Comparison of ENCODE assay signal across 16 cellular contexts in the genomic region with DNA sequence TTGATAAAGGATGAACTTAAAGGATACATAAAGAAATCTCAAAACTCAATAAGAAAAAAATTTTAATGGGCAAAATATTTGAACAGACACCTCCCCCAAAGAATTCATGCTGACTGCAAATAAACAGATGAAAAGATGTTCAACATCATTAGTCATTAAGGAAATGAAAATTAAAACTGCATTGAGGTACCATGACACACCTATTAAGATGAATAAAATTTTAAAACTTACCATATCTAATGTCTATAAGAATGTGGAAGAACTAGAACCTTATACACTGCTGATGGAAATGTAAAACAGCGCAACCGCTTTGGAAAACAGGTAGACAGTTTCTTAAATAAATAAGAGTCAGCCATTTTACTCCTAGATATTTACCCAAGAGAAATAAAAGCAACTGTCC.
DNase-seq lines count a peak whose midpoint lies in the region; ATAC-seq and TF ChIP-seq lines count a peak whose summit lies in the region.
"Had no signal": no experiment of that assay in that cellular context is flagged by ENCODE, and none has a peak within 500 bp of the region (broad histone marks: within the 10 kb centered on the region; RNA-seq: fewer than 3 reads in every experiment).

No MANE protein-coding gene starts in this region.

- no peak overlapping the region for H2AFZ ChIP-seq in MM.1S (ENCODE audit: low read length)

- ATAC-seq in activated CD8-positive, alpha-beta T cell treated with anti-CD3 and anti-CD28 coated beads, Interleukin-2, amount 10 ng/mL, durations not matched to agents 7 days and 5 days: no peak
- no peak for ATAC-seq in activated CD8-positive, alpha-beta T cell treated with anti-CD3 and anti-CD28 coated beads for 36 hours
- no peak for ATAC-seq in gastroesophageal sphincter
- ATAC-seq: HCT116 had no signal

- peak overlapping the region; percentile 94 for H3K27ac Mint-ChIP-seq in activated CD8-positive, alpha-beta T cell treated with anti-CD3 and anti-CD28 coated beads, Interleukin-2, amount 10 ng/mL, durations not matched to agents 7 days and 5 days
- no peak overlapping the region for H3K27ac Mint-ChIP-seq in activated CD8-positive, alpha-beta T cell treated with anti-CD3 and anti-CD28 coated beads for 36 hours
- peak overlapping the region in 2 of 6 donors; percentile 39 to 70 for H3K27ac Mint-ChIP-seq in immature natural killer cell

- H3F3A ChIP-seq in MM.1S (ENCODE audit: insufficient read depth, low read length): no peaks in the 10 kb centered on the region

- no peaks in the 10 kb centered on the region for H4K20me1 ChIP-seq in MM.1S (ENCODE audit: insufficient read depth, low read length)
- H4K20me1 ChIP-seq: BLaER1 had no signal

- peaks cover 22% of the 10 kb centered on the region for H3K36me3 Mint-ChIP-seq in activated CD8-positive, alpha-beta T cell treated with anti-CD3 and anti-CD28 coated beads, Interleukin-2, amount 10 ng/mL, durations not matched to agents 7 days and 5 days (ENCODE audit: low read depth)
- no peaks in the 10 kb centered on the region for H3K36me3 Mint-ChIP-seq in activated CD8-positive, alpha-beta T cell treated with anti-CD3 and anti-CD28 coated beads for 36 hours (ENCODE audit: low read depth)
- peaks cover 0 to 4% (median 0%) of the 10 kb centered on the region in 3 donors for H3K36me3 Mint-ChIP-seq in immature natural killer cell
- H3K36me3 Mint-ChIP-seq: CD4-positive, CD25-positive, alpha-beta regulatory T cell had no signal

- no peak for TF ChIP-seq EP300 in gastroesophageal sphincter (IDR thresholded peaks at IDR 0.05)

- intact Hi-C loops in activated CD8-positive, alpha-beta T cell treated with anti-CD3 and anti-CD28 coated beads for 36 hours (cut with micrococcal nuclease): no loop called here

- H3K9me3 ChIP-seq in MM.1S (replicated peaks; ENCODE audit: insufficient read depth, low read length) (no peaks in the 10 kb centered on the region), gastroesophageal sphincter (no peaks in the 10 kb centered on the region)
- H3K9me3 ChIP-seq: BLaER1, MG63 had no signal

- POLR2A ChIA-PET in activated CD8-positive, alpha-beta T cell treated with anti-CD3 and anti-CD28 coated beads, Interleukin-2, amount 10 ng/mL, durations not matched to agents 7 days and 5 days (lab: Charles Lee): interaction anchor here (0.5 to 1.9 kb wide), 2 partner anchors 267 to 563 kb away, joined by 3 to 6 read pairs; a partner anchor contains a TSS
- POLR2A ChIA-PET in activated CD8-positive, alpha-beta T cell treated with anti-CD3 and anti-CD28 coated beads for 36 hours (lab: Charles Lee): interaction anchor here (1.5 kb wide), 1 partner anchor 594 kb away, joined by 5 read pairs; a partner anchor contains a TSS

- H3K4me3 Mint-ChIP-seq in activated CD8-positive, alpha-beta T cell treated with anti-CD3 and anti-CD28 coated beads, Interleukin-2, amount 10 ng/mL, durations not matched to agents 7 days and 5 days: peak overlapping the region; percentile 65
- H3K4me3 Mint-ChIP-seq in activated CD8-positive, alpha-beta T cell treated with anti-CD3 and anti-CD28 coated beads for 36 hours: no peak overlapping the region
- H3K4me3 Mint-ChIP-seq in immature natural killer cell: peak overlapping the region in 3 of 5 donors; percentile 9 to 73 (median 53)
- H3K4me3 Mint-ChIP-seq: CD4-positive, CD25-positive, alpha-beta regulatory T cell had no signal

- H3K4me1 Mint-ChIP-seq in activated CD8-positive, alpha-beta T cell treated with anti-CD3 and anti-CD28 coated beads, Interleukin-2, amount 10 ng/mL, durations not matched to agents 7 days and 5 days (ENCODE audit: low read depth): peaks cover 43% of the 10 kb centered on the region
- H3K4me1 Mint-ChIP-seq in activated CD8-positive, alpha-beta T cell treated with anti-CD3 and anti-CD28 coated beads for 36 hours (ENCODE audit: low read depth): peaks cover 17% of the 10 kb centered on the region
- peaks cover 9 to 12% of the 10 kb centered on the region in 2 donors for H3K4me1 Mint-ChIP-seq in immature natural killer cell

- peaks cover 4% of the 10 kb centered on the region for H3K9me3 Mint-ChIP-seq in activated CD8-positive, alpha-beta T cell treated with anti-CD3 and anti-CD28 coated beads, Interleukin-2, amount 10 ng/mL, durations not matched to agents 7 days and 5 days (ENCODE audit: insufficient read depth)
- no peaks in the 10 kb centered on the region for H3K9me3 Mint-ChIP-seq in activated CD8-positive, alpha-beta T cell treated with anti-CD3 and anti-CD28 coated beads for 36 hours
- H3K9me3 Mint-ChIP-seq in immature natural killer cell: no peaks in the 10 kb centered on the region

- H3K27me3 ChIP-seq in MM.1S (replicated peaks; ENCODE audit: insufficient read depth, low read length): peaks cover 36% of the 10 kb centered on the region; the same call in 1 of the 2 replicates
- H3K27me3 ChIP-seq in gastroesophageal sphincter: no peaks in the 10 kb centered on the region
- H3K27me3 ChIP-seq: BLaER1, MG63 had no signal

- no peaks in the 10 kb centered on the region for H3K36me3 ChIP-seq in MM.1S (replicated peaks; ENCODE audit: insufficient read depth, low read length)
- no peaks in the 10 kb centered on the region for H3K36me3 ChIP-seq in gastroesophageal sphincter
- H3K36me3 ChIP-seq: BLaER1, MG63 had no signal

- peak overlapping the region; percentile 21; the same call in 1 of the 2 replicates for H3K4me2 ChIP-seq in MM.1S (ENCODE audit: low read depth, low read length)
- H3K4me2 ChIP-seq: BLaER1 had no signal

- H3K27ac ChIP-seq in MM.1S (ENCODE audit: low read length) (no peak overlapping the region), VCaP (peak overlapping the region; percentile 45), gastroesophageal sphincter (no peak overlapping the region)
- H3K27ac ChIP-seq: BLaER1 had no signal

- H3K4me1 ChIP-seq in MM.1S (ENCODE audit: low read length) (peaks cover 6% of the 10 kb centered on the region; the same call in 1 of the 2 replicates), gastroesophageal sphincter (no peaks in the 10 kb centered on the region)
- H3K4me1 ChIP-seq: BLaER1 had no signal

- TF ChIP-seq CTCF in activated CD8-positive, alpha-beta T cell treated with anti-CD3 and anti-CD28 coated beads for 36 hours (IDR thresholded peaks at IDR 0.05): no peak
- no peak for TF ChIP-seq CTCF in MM.1S (IDR thresholded peaks at IDR 0.05; ENCODE audit: low read length)
- TF ChIP-seq CTCF in VCaP (conservative IDR thresholded peaks at IDR 0.05): no peak
- TF ChIP-seq CTCF in gastroesophageal sphincter (IDR thresholded peaks at IDR 0.05): no peak

- no peaks in the 10 kb centered on the region for H3K79me2 ChIP-seq in MM.1S (ENCODE audit: low read length)

- H3K9ac ChIP-seq in MM.1S (ENCODE audit: low read length): no peak overlapping the region
- H3K9ac ChIP-seq: BLaER1 had no signal

- CTCF ChIA-PET in activated CD8-positive, alpha-beta T cell treated with anti-CD3 and anti-CD28 coated beads, Interleukin-2, amount 10 ng/mL, durations not matched to agents 7 days and 5 days (lab: Charles Lee): interaction anchor here (1.5 kb wide), 1 partner anchor 19 kb away, joined by 4 read pairs; no protein-coding TSS in a partner anchor
- CTCF ChIA-PET in activated CD8-positive, alpha-beta T cell treated with anti-CD3 and anti-CD28 coated beads for 36 hours (lab: Charles Lee): interaction anchor here (3.8 kb wide), 1 partner anchor 20 kb away, joined by 22 read pairs; no protein-coding TSS in a partner anchor

- H3K27me3 Mint-ChIP-seq in activated CD8-positive, alpha-beta T cell treated with anti-CD3 and anti-CD28 coated beads, Interleukin-2, amount 10 ng/mL, durations not matched to agents 7 days and 5 days (ENCODE audit: low read depth): no peaks in the 10 kb centered on the region
- H3K27me3 Mint-ChIP-seq in activated CD8-positive, alpha-beta T cell treated with anti-CD3 and anti-CD28 coated beads for 36 hours: peaks cover 5% of the 10 kb centered on the region
- H3K27me3 Mint-ChIP-seq in immature natural killer cell (ENCODE audit: low read depth in 3 of 3): peaks cover 0 to 2% (median 0%) of the 10 kb centered on the region in 3 donors
- H3K27me3 Mint-ChIP-seq: CD4-positive, CD25-positive, alpha-beta regulatory T cell had no signal

- no peak for TF ChIP-seq POLR2A in gastroesophageal sphincter (IDR thresholded peaks at IDR 0.05)

- DNase-seq in activated CD8-positive, alpha-beta T cell treated with anti-CD3 and anti-CD28 coated beads, Interleukin-2, amount 10 ng/mL, durations not matched to agents 7 days and 5 days: no peak
- DNase-seq in activated CD8-positive, alpha-beta T cell treated with anti-CD3 and anti-CD28 coated beads for 36 hours: no peak
- DNase-seq in MM.1S: no peak
- no peak for DNase-seq in immature natural killer cell
- no peak for DNase-seq in AG08395 (ENCODE audit: low spot score)
- DNase-seq in NCI-H2171 (lab: John Stamatoyannopoulos, UW): no peak
- DNase-seq: MG63, NCI-H2029, NCI-H2227 treated with DMSO at 0.1 percent for 48 hours, NCI-H510A, SIG-M5 had no signal

- H3K9me2 ChIP-seq in MM.1S (replicated peaks; ENCODE audit: insufficient read depth, low read length): no peaks in the 10 kb centered on the region

- H3K4me3 ChIP-seq in MM.1S (ENCODE audit: low read length): no peak overlapping the region
- H3K4me3 ChIP-seq in gastroesophageal sphincter: no peak overlapping the region
- H3K4me3 ChIP-seq: BLaER1, MG63 had no signal

- WGBS in gastroesophageal sphincter (ENCODE audit: low coverage in 1 of 2), 2 donors: 82% methylated on average over 2 of the region's 2 CpGs; no CpG with 5 or more reads in 1 of the 2 donors
